ENCODE assay signal across 7 cellular contexts in genomic region chr2:39121523-39122063, GRCh38. TPM values are rescaled to one million over a fixed set of nuclear protein-coding genes. Genes with fewer than 3 reads are reported as not detected.
DNase-seq lines count a peak whose midpoint lies in the region; ATAC-seq and TF ChIP-seq lines count a peak whose summit lies in the region.

No MANE protein-coding gene starts in this region.

- ATAC-seq in HG02973 (IDR thresholded peaks at IDR 0.05; ENCODE audit: unreplicated experiment) (no peak), HG02798 (IDR thresholded peaks at IDR 0.05; ENCODE audit: poor library complexity, unreplicated experiment) (no peak)

- H3K4me3 ChIP-seq in H7 (ENCODE audit: insufficient read depth, low read depth, low read length) (peak overlapping the region; percentile 76), NT2/D1 (ENCODE audit: insufficient read length, low read depth) (peak overlapping the region; percentile 48), coronary artery (peak overlapping the region; percentile 85)

- H3K27me3 ChIP-seq in H7 (ENCODE audit: control insufficient read depth, insufficient read depth, low read length) (no peaks in the 10 kb centered on the region), NT2/D1 (ENCODE audit: insufficient read depth, insufficient read length) (no peaks in the 10 kb centered on the region)

- H3K9me3 Mint-ChIP-seq in neural crest cell: no peaks in the 10 kb centered on the region

- H3K9ac ChIP-seq in NT2/D1 (ENCODE audit: insufficient read length, low read depth): peak overlapping the region; percentile 81

- TF ChIP-seq CTCF in coronary artery (IDR thresholded peaks at IDR 0.05): no peak
- TF ChIP-seq CTCF in neural crest cell (conservative IDR thresholded peaks at IDR 0.05): no peak

- peak overlapping the region; percentile 95 for H3K27ac Mint-ChIP-seq in neural crest cell (ENCODE audit: unreplicated experiment)

- peak overlapping the region; percentile 92 to 99 for H3K27ac ChIP-seq in coronary artery

- no peak for DNase-seq in H7
- no peak for DNase-seq in NT2/D1 (ENCODE audit: low read depth, low spot score)
- no peak for DNase-seq in coronary artery (ENCODE audit: low spot score)
- no peak for DNase-seq in neural crest cell (ENCODE audit: low read depth, low spot score)
- DNase-seq in NCI-H1048 (lab: John Stamatoyannopoulos, UW): no peak

- no peaks in the 10 kb centered on the region for H3K9me3 ChIP-seq in NT2/D1 (ENCODE audit: insufficient read depth, low read length)

- no peaks in the 10 kb centered on the region for H3K36me3 ChIP-seq in H7 (replicated peaks; ENCODE audit: control insufficient read depth, insufficient read depth, low read length)
- H3K36me3 ChIP-seq in NT2/D1 (ENCODE audit: insufficient read depth, insufficient read length, low read length): peaks cover 3% of the 10 kb centered on the region

- H3K4me1 Mint-ChIP-seq in neural crest cell: peaks cover 62% of the 10 kb centered on the region

- no peaks in the 10 kb centered on the region for H3K36me3 Mint-ChIP-seq in neural crest cell (ENCODE audit: low read depth)

- H3K4me3 Mint-ChIP-seq in neural crest cell: peak overlapping the region; percentile 93

- no peaks in the 10 kb centered on the region for H3K27me3 Mint-ChIP-seq in neural crest cell (ENCODE audit: low read depth)

- H3K4me1 ChIP-seq in NT2/D1 (ENCODE audit: insufficient read depth, insufficient read length): no peaks in the 10 kb centered on the region

RNA-seq across cellular contexts. Expression of gene SOS1, which starts 0.7 kb away (rescaled TPM):
- 8.4 and 22.0 TPM in 2 replicates for total RNA-seq in H7 (2014; rRNA removed; shearing (Covaris generic))
- 35.5 and 40.6 TPM in 2 replicates for total RNA-seq in neural crest cell
